In the genomic region with DNA sequence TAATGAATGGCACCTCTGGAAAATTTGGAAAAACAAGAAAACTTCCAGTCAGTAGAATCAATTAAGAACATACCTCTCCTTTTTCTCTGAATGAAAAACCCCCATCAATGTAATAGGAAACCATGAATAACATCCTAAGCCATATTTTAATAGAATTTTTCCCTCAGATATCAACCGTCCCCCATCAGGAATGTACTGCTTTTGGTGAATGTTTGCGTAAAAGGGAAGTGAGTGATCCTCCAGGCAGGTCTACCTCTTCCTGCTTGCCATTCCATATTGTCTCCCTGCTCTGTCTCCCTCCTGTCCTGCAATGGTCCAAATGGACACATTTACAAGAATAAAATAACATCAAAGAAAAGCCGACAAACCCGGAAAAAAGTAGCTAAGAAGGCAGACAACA, we compare ENCODE assay signal across 25 cellular contexts. TPM values are rescaled to one million over a fixed set of nuclear protein-coding genes. Genes with fewer than 3 reads are reported as not detected.
DNase-seq lines count a peak whose midpoint lies in the region; ATAC-seq, FAIRE-seq and TF ChIP-seq lines count a peak whose summit lies in the region.
"Had no signal": no experiment of that assay in that cellular context is flagged by ENCODE, and none has a peak within 500 bp of the region (broad histone marks: within the 10 kb centered on the region; RNA-seq: fewer than 3 reads in every experiment).

No MANE protein-coding gene starts in this region.

- no peaks in the 10 kb centered on the region for H3K9me1 ChIP-seq in endothelial cell of umbilical vein (replicated peaks; ENCODE audit: control insufficient read depth, extremely low read depth, insufficient read depth, low read length)

- H3K4me3 ChIP-seq in SK-N-SH (ENCODE audit: low read depth in 2 of 2, low read length in 1 of 2) (peak overlapping the region in 1 of 2 experiments; percentile 13; a peak in 1 of 4 replicates), endothelial cell of umbilical vein (replicated peaks in 1 of 3; ENCODE audit: insufficient read depth in 1 of 3, low read depth in 1 of 3, low read length in 3 of 3) (no peak overlapping the region), skeletal muscle cell (ENCODE audit: low read depth, low read length) (no peak overlapping the region)
- H3K4me3 ChIP-seq: cardiac muscle cell, skin epidermis, thyroid gland had no signal

- H3K36me3 ChIP-seq in SK-N-SH (replicated peaks in 1 of 2; ENCODE audit: control insufficient read depth in 1 of 2, insufficient read depth in 2 of 2, low read length in 1 of 2): no peaks in the 10 kb centered on the region
- no peaks in the 10 kb centered on the region for H3K36me3 ChIP-seq in endothelial cell of umbilical vein (ENCODE audit: control insufficient read depth in 2 of 2, extremely low read depth in 1 of 2, insufficient read depth in 2 of 2, low read length in 2 of 2)
- H3K36me3 ChIP-seq: cardiac muscle cell, thyroid gland had no signal

- ATAC-seq in HG03159 (IDR thresholded peaks at IDR 0.05; ENCODE audit: unreplicated experiment): no peak
- ATAC-seq: CD8-positive, alpha-beta T cell; left lobe of liver had no signal

- dilution Hi-C loops in endothelial cell of umbilical vein (cut with MboI; ENCODE audit: extremely low pct_ligation_motif_present, low sequenced_read_pairs): no loop called here

- CTCF ChIA-PET in SK-N-SH (lab: Yijun Ruan, JAX) (interaction anchor here (1.0 to 1.7 kb wide), 3 partner anchors 9 to 250 kb away, joined by 3 to 7 read pairs (median 4); no protein-coding TSS in a partner anchor), endothelial cell of umbilical vein (lab: Charles Lee) (interaction anchor here (1.7 to 2.8 kb wide), 5 partner anchors 9 to 251 kb away, joined by 4 to 21 read pairs (median 8); no protein-coding TSS in a partner anchor)
- CTCF ChIA-PET in activated CD4-positive, alpha-beta memory T cell treated with anti-CD3 and anti-CD28 coated beads for 36 hours (lab: Charles Lee): no interaction called here

- H3K36me3 Mint-ChIP-seq in activated CD4-positive, alpha-beta memory T cell treated with anti-CD3 and anti-CD28 coated beads for 36 hours: peaks cover 21% of the 10 kb centered on the region

- H3K4me3 Mint-ChIP-seq in activated CD4-positive, alpha-beta memory T cell treated with anti-CD3 and anti-CD28 coated beads for 36 hours: no peak overlapping the region
- H3K4me3 Mint-ChIP-seq: CD8-positive, alpha-beta T cell had no signal

- POLR2A ChIA-PET in SK-N-SH (lab: Yijun Ruan, JAX) (no interaction called here), endothelial cell of umbilical vein (lab: Charles Lee) (no interaction called here)
- POLR2A ChIA-PET in activated CD4-positive, alpha-beta memory T cell treated with anti-CD3 and anti-CD28 coated beads for 36 hours (lab: Charles Lee): no interaction called here

- H3K4me1 ChIP-seq in SK-N-SH (ENCODE audit: control insufficient read depth in 1 of 2, insufficient read depth in 2 of 2, low read depth in 1 of 2, low read length in 1 of 2) (peaks cover 0 to 12% of the 10 kb centered on the region in 2 experiments; a peak in 1 of 4 replicates), endothelial cell of umbilical vein (ENCODE audit: control insufficient read depth, extremely low read depth, insufficient read depth, low read length) (peaks cover 34% of the 10 kb centered on the region)

- intact Hi-C loops in endothelial cell of umbilical vein (cut with micrococcal nuclease): loop anchor here (1.0 kb wide), 3 partner anchors 9 to 47 kb away; a partner anchor contains a TSS
- intact Hi-C loops in activated CD4-positive, alpha-beta memory T cell treated with anti-CD3 and anti-CD28 coated beads for 36 hours (cut with micrococcal nuclease): no loop called here

- H3K27ac Mint-ChIP-seq in activated CD4-positive, alpha-beta memory T cell treated with anti-CD3 and anti-CD28 coated beads for 36 hours: no peak overlapping the region
- H3K27ac Mint-ChIP-seq: activated T-helper 2 cell treated with anti-CD3 and anti-CD28 coated beads, Interferon-gamma antibody, Interleukin-2, Interleukin-4, amounts not matched to agents 10 μg/mL and 5 μg/mL and 100 μg/mL, durations not matched to agents 14 hours and 24 hours and 36 hours; CD8-positive, alpha-beta T cell had no signal

- H3K9ac ChIP-seq in SK-N-SH (peak overlapping the region; percentile 44; the same call in 1 of the 2 replicates), endothelial cell of umbilical vein (replicated peaks; ENCODE audit: extremely low read depth, insufficient read depth, low read length) (peak overlapping the region; percentile 84)

- no peaks in the 10 kb centered on the region for H3K27me3 Mint-ChIP-seq in activated CD4-positive, alpha-beta memory T cell treated with anti-CD3 and anti-CD28 coated beads for 36 hours

- H3K4me2 ChIP-seq in SK-N-SH: peak overlapping the region; percentile 47
- H3K4me2 ChIP-seq in endothelial cell of umbilical vein (ENCODE audit: insufficient read depth, low read length): peak overlapping the region; percentile 78

- peak; percentile 89 for FAIRE-seq in endothelial cell of umbilical vein (lab: Jason Lieb, UNC)
- FAIRE-seq: GM12891, GM19239, H1 had no signal

- no peaks in the 10 kb centered on the region for H3K9me2 ChIP-seq in SK-N-SH

- WGBS in SK-N-SH (ENCODE audit: low lambda C conversion rate): 27% methylated on average over 4 of the region's 4 CpGs

- H3K27me3 ChIP-seq in SK-N-SH (ENCODE audit: insufficient read depth) (no peaks in the 10 kb centered on the region), endothelial cell of umbilical vein (ENCODE audit: control insufficient read depth in 2 of 2, insufficient read depth in 2 of 2, low read length in 2 of 2) (no peaks in the 10 kb centered on the region)
- H3K27me3 ChIP-seq: thyroid gland had no signal

- H3K27ac ChIP-seq in SK-N-SH (ENCODE audit: low read depth in 2 of 2, low read length in 1 of 2) (peak overlapping the region in 1 of 2 experiments; percentile 62; a peak in 2 of 4 replicates), endothelial cell of umbilical vein (ENCODE audit: insufficient read depth, low read depth, low read length) (peak overlapping the region; percentile 96)
- H3K27ac ChIP-seq: cardiac muscle cell, skin epidermis, thyroid gland had no signal

- no peak for TF ChIP-seq RAD21 in SK-N-SH (IDR thresholded peaks at IDR 0.05; ENCODE audit: low read length)

- H3K79me2 ChIP-seq in SK-N-SH (ENCODE audit: insufficient read depth): no peaks in the 10 kb centered on the region
- H3K79me2 ChIP-seq in endothelial cell of umbilical vein (ENCODE audit: control insufficient read depth, insufficient read depth, low read length): no peaks in the 10 kb centered on the region

- no peak for TF ChIP-seq CTCF in SK-N-SH (IDR thresholded peaks at IDR 0.05)
- TF ChIP-seq CTCF in endothelial cell of umbilical vein (IDR thresholded peaks at IDR 0.05; ENCODE audit: extremely low read depth in 1 of 2, insufficient read depth in 1 of 2, low read depth in 1 of 2, low read length in 2 of 2): no peak

- no peak; a peak in 1 of 4 replicates for TF ChIP-seq EP300 in SK-N-SH (IDR thresholded peaks at IDR 0.05; ENCODE audit: borderline replicate concordance in 1 of 2, low read depth in 1 of 2, low read length in 1 of 2)

- no peaks in the 10 kb centered on the region for H3K4me1 Mint-ChIP-seq in activated CD4-positive, alpha-beta memory T cell treated with anti-CD3 and anti-CD28 coated beads for 36 hours (ENCODE audit: low read depth)

- H3F3A ChIP-seq in SK-N-SH (replicated peaks; ENCODE audit: insufficient read depth): no peaks in the 10 kb centered on the region

- no peak for TF ChIP-seq POLR2A in endothelial cell of umbilical vein (IDR thresholded peaks at IDR 0.05; ENCODE audit: low read depth, low read length)

- H3K9me3 ChIP-seq in SK-N-SH: peaks cover 11% of the 10 kb centered on the region; the same call in 1 of the 2 replicates
- no peaks in the 10 kb centered on the region for H3K9me3 ChIP-seq in endothelial cell of umbilical vein (replicated peaks; ENCODE audit: control insufficient read depth, insufficient read depth, low read length)
- H3K9me3 ChIP-seq: thyroid gland had no signal

- peaks cover 12% of the 10 kb centered on the region for H3K9me3 Mint-ChIP-seq in activated CD4-positive, alpha-beta memory T cell treated with anti-CD3 and anti-CD28 coated beads for 36 hours

- H4K20me1 ChIP-seq in SK-N-SH (ENCODE audit: insufficient read depth) (no peaks in the 10 kb centered on the region), endothelial cell of umbilical vein (replicated peaks; ENCODE audit: control insufficient read depth, extremely low read depth, insufficient read depth, low read length) (no peaks in the 10 kb centered on the region)

- H2AFZ ChIP-seq in SK-N-SH (ENCODE audit: low read depth): peak overlapping the region; percentile 67
- H2AFZ ChIP-seq in endothelial cell of umbilical vein (ENCODE audit: low read depth, low read length): peak overlapping the region; percentile 20

- DNase-seq in HCEC 1CT (peak; percentile 74), SK-N-SH (no peak), endothelial cell of umbilical vein (ENCODE audit: low read depth, low spot score) (peak; percentile 65), skeletal muscle cell (ENCODE audit: low read depth) (peak; percentile 28), NCI-H2081 (lab: John Stamatoyannopoulos, UW) (no peak)
- DNase-seq in activated CD4-positive, alpha-beta memory T cell treated with anti-CD3 and anti-CD28 coated beads for 36 hours: no peak
- DNase-seq: activated CD4-positive, alpha-beta T cell treated with anti-CD3 and anti-CD28 coated beads for 48 hours; CD8-positive, alpha-beta T cell; glutamatergic neuron; NCI-H1436 treated with DMSO at 0.1 percent for 48 hours; NCI-H748 treated with DMSO at 0.1 percent for 48 hours; SHP77 treated with DMSO at 0.1 percent for 48 hours; stimulated activated CD4-positive, alpha-beta T cell treated with anti-CD3 and anti-CD28 coated beads, Interleukin-2, amount 100 ng/mL, for 24 hours; stimulated activated naive CD4-positive, alpha-beta T cell treated with Interleukin-2 at 50 U/mL for 16 hours; T-helper 1 cell had no signal

- BruUV-seq in endothelial cell of umbilical vein (replicated peaks; lab: Mats Ljungman, UMichigan): no TSS peak

RNA-seq across cellular contexts. Expression of a gene that starts 30.8 kb away (rescaled TPM):
- polyA plus RNA-seq in SK-N-SH (2012; rRNA removed): 0.06 and 0.21 TPM in 2 replicates
- polyA plus RNA-seq in SK-N-SH (2012; cell fraction: cytosol; rRNA removed): 0.06 and 0.14 TPM in 2 replicates
- 0.01 and 0.07 TPM in 2 replicates for polyA plus RNA-seq in SK-N-SH (2012; cell fraction: nucleus; rRNA removed)
- 3.7 and 8.0 TPM in 2 replicates for total RNA-seq in endothelial cell of umbilical vein
- 0.94 and 1.0 TPM in 2 replicates for polyA plus RNA-seq in endothelial cell of umbilical vein
- polyA plus RNA-seq in endothelial cell of umbilical vein (2011; cell fraction: cytosol; rRNA removed): 0.80 and 1.0 TPM in 2 replicates
- polyA plus RNA-seq in endothelial cell of umbilical vein (2011; cell fraction: nucleus; rRNA removed): 0.47 and 0.50 TPM in 2 replicates
- 7.1 and 10.7 TPM in 2 replicates for polyA plus RNA-seq in endothelial cell of umbilical vein (2012)
- 0.62 and 1.1 TPM in 2 replicates for polyA minus RNA-seq in endothelial cell of umbilical vein
- not detected for polyA minus RNA-seq in endothelial cell of umbilical vein (2011; cell fraction: cytosol; rRNA and poly(A)+ RNA removed)
- polyA minus RNA-seq in endothelial cell of umbilical vein (2011; cell fraction: nucleus; rRNA and poly(A)+ RNA removed): 0.24 and 0.43 TPM in 2 replicates
- total RNA-seq in activated CD4-positive, alpha-beta memory T cell treated with anti-CD3 and anti-CD28 coated beads for 36 hours: 1 to 10 TPM; 7.9 to 8.0 TPM
- polyA plus RNA-seq: cardiac muscle cell, neural cell had no signal

RNA-seq across cellular contexts. Expression of a gene that starts 32.4 kb away (rescaled TPM):
- polyA plus RNA-seq in SK-N-SH (2012; rRNA removed): 15.4 and 19.4 TPM in 2 replicates
- polyA plus RNA-seq in SK-N-SH (2012; cell fraction: cytosol; rRNA removed): 17.6 and 18.1 TPM in 2 replicates
- 12.9 and 19.6 TPM in 2 replicates for polyA plus RNA-seq in SK-N-SH (2012; cell fraction: nucleus; rRNA removed)
- total RNA-seq in endothelial cell of umbilical vein: 19.7 and 22.7 TPM in 2 replicates
- polyA plus RNA-seq in endothelial cell of umbilical vein: 7.5 and 9.2 TPM in 2 replicates
- 10.6 and 11.5 TPM in 2 replicates for polyA plus RNA-seq in endothelial cell of umbilical vein (2011; cell fraction: cytosol; rRNA removed)
- polyA plus RNA-seq in endothelial cell of umbilical vein (2011; cell fraction: nucleus; rRNA removed): 25.1 and 30.4 TPM in 2 replicates
- polyA plus RNA-seq in endothelial cell of umbilical vein (2012): 17.0 and 17.4 TPM in 2 replicates
- polyA minus RNA-seq in endothelial cell of umbilical vein: 17.8 and 20.7 TPM in 2 replicates
- polyA minus RNA-seq in endothelial cell of umbilical vein (2011; cell fraction: cytosol; rRNA and poly(A)+ RNA removed): 12.1 TPM
- 17.5 and 29.3 TPM in 2 replicates for polyA minus RNA-seq in endothelial cell of umbilical vein (2011; cell fraction: nucleus; rRNA and poly(A)+ RNA removed)
- total RNA-seq in activated CD4-positive, alpha-beta memory T cell treated with anti-CD3 and anti-CD28 coated beads for 36 hours: 10 to 100 TPM; 28.4 to 29.7 TPM

Comparison
In these comparisons a context has a peak if more than half of its experiments do, and no peak if none do; other contexts are left out.
1. DNase-seq: peak in HCEC 1CT (single experiment), endothelial cell of umbilical vein (single experiment) and skeletal muscle cell (single experiment); none in SK-N-SH (single experiment), NCI-H2081 (0 of 2) and activated CD4-positive, alpha-beta memory T cell treated with anti-CD3 and anti-CD28 coated beads for 36 hours (single experiment).